In genomic region chr11:130145328-130145812, GRCh38 we compare ENCODE assay signal across 1 cellular context.
TF ChIP-seq lines count a peak whose summit lies in the region.

No MANE protein-coding gene starts in this region.

TF ChIP-seq in SK-N-SH, 30 proteins besides CTCF, POLR2A, EP300 and RAD21 (continued from another document):
- no peak for TF ChIP-seq PBX3 (IDR thresholded peaks at IDR 0.05)
- no peak for TF ChIP-seq CHD2 (IDR thresholded peaks at IDR 0.05; ENCODE audit: low read length, partially characterized antibody)
- TF ChIP-seq ZBTB33 (IDR thresholded peaks at IDR 0.05; ENCODE audit: borderline replicate concordance, low read depth) = no peak
- no peak for TF ChIP-seq TEAD4 (IDR thresholded peaks at IDR 0.05; ENCODE audit: borderline replicate concordance, insufficient read depth)
- TF ChIP-seq ELF1 (IDR thresholded peaks at IDR 0.05) = no peak
- no peak for TF ChIP-seq GATA2 (CRISPR knock-in tag; IDR thresholded peaks at IDR 0.05)
- TF ChIP-seq NRF1 (IDR thresholded peaks at IDR 0.05; ENCODE audit: low read depth, low read length) = no peak
- TF ChIP-seq POLR2AphosphoS5 (IDR thresholded peaks at IDR 0.05; ENCODE audit: low read depth, low read length) = no peak
- no peak for TF ChIP-seq USF2 (IDR thresholded peaks at IDR 0.05; ENCODE audit: borderline replicate concordance, low read depth, low read length)
- TF ChIP-seq FOXJ3 (CRISPR knock-in tag; IDR thresholded peaks at IDR 0.05) = no peak
- TF ChIP-seq MAX (IDR thresholded peaks at IDR 0.05; ENCODE audit: low read depth) = no peak
- no peak for TF ChIP-seq TCF12 (IDR thresholded peaks at IDR 0.05)
- TF ChIP-seq GABPA (IDR thresholded peaks at IDR 0.05; ENCODE audit: low read depth) = no peak
